In the genomic region with DNA sequence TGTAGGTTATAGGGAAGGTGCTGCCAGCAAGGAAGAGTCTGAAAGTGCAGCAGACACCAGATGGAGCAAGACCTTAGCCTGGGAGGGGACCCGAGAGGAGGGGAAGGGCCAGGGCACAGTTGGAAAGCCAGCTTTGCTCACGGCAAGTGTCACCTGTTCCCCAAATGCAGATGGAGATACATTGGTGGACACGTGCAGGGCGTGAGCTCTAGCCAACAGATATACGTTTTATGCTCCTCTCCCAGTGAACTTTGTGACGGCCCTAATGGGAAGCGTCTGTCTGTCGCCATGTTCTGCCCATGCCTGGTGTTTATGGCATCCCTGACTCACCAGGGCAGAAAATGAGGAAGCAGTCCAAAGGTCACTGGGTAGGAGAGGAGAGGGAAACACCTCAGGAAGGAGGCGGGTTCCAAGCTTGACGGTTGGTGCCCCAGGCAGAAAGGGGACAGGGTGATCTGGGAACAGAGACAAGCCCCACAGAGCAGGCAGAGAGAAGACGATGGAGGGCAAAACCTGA, we compare ENCODE assay signal across 1 cellular context.
TF ChIP-seq lines count a peak whose summit lies in the region.

No MANE protein-coding gene starts in this region.

TF ChIP-seq in H1, 55 proteins besides CTCF, POLR2A, EP300 and RAD21:
- TF ChIP-seq GABPA (IDR thresholded peaks at IDR 0.05; ENCODE audit: borderline replicate concordance, insufficient read depth, low read length) (no peak), TAF7 (optimal IDR thresholded peaks at IDR 0.05; ENCODE audit: borderline replicate concordance, low read depth, low read length) (no peak), GTF2F1 (IDR thresholded peaks at IDR 0.05; ENCODE audit: borderline replicate concordance, low read depth, low read length) (no peak), SAP30 (IDR thresholded peaks at IDR 0.05; ENCODE audit: insufficient read depth, insufficient replicate concordance, low read length) (no peak), RFX5 (IDR thresholded peaks at IDR 0.05; ENCODE audit: borderline replicate concordance, low read depth, low read length) (no peak), KDM1A (IDR thresholded peaks at IDR 0.05; ENCODE audit: borderline replicate concordance, low read length) (no peak), TEAD4 (IDR thresholded peaks at IDR 0.05; ENCODE audit: low read depth, low read length) (no peak), JUN (IDR thresholded peaks at IDR 0.05; ENCODE audit: low read depth, low read length) (no peak), BACH1 (IDR thresholded peaks at IDR 0.05; ENCODE audit: low read length) (no peak), SRF (IDR thresholded peaks at IDR 0.05; ENCODE audit: low read depth, low read length) (no peak), SUZ12 (IDR thresholded peaks at IDR 0.05; ENCODE audit: low read length) (no peak), ZNF274 (IDR thresholded peaks at IDR 0.05; ENCODE audit: borderline replicate concordance, extremely low read depth, low read length) (no peak), RNF2 (IDR thresholded peaks at IDR 0.05; ENCODE audit: borderline replicate concordance, low read depth, low read length, missing control alignments, poor library complexity, severe bottlenecking) (no peak), NRF1 (IDR thresholded peaks at IDR 0.05; ENCODE audit: low read depth, low read length) (no peak), HDAC6 (IDR thresholded peaks at IDR 0.05; ENCODE audit: low read depth, low read length) (no peak), RXRA (IDR thresholded peaks at IDR 0.05; ENCODE audit: insufficient read depth, low read depth, low read length) (no peak), RBBP5 (IDR thresholded peaks at IDR 0.05; ENCODE audit: borderline replicate concordance, low read depth, low read length) (no peak), SIX5 (IDR thresholded peaks at IDR 0.05; ENCODE audit: low read depth, low read length) (no peak)
- TF ChIP-seq, protein P1, sequence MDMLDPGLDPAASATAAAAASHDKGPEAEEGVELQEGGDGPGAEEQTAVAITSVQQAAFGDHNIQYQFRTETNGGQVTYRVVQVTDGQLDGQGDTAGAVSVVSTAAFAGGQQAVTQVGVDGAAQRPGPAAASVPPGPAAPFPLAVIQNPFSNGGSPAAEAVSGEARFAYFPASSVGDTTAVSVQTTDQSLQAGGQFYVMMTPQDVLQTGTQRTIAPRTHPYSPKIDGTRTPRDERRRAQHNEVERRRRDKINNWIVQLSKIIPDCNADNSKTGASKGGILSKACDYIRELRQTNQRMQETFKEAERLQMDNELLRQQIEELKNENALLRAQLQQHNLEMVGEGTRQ (IDR thresholded peaks at IDR 0.05; ENCODE audit: low read length): no peak
